In the genomic region with DNA sequence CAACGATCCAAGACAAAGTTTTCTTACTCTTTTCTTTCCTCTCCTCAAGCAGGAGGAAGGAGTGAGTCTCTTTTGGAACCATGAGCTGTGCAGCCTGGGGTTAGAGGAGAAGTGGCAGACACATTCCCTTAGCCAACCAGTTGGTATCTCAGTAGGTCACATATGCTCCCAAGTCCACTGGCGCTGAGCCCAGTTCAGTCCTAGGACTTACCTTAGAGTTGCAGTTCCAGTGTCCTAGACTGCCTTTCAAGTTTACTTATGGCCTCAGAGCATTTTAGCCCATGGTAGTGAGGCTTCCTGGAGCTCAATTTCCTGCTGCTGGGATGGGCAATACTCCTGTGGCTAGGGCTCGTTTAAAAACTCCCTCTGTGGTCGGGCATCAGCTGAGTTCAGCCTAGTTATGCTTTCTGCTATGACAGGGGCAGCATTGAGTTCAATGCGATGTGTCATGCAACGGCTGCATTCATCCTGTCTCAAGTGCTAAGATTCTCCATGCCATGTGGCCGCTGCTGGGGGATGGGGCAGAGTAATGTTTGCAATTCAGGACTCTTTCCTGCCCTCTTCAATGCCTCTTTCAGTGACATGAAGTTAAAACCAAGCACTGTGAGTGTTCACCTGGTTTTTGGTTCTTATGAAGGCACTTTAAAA, we compare ENCODE assay signal across 16 cellular contexts.
DNase-seq lines count a peak whose midpoint lies in the region; ATAC-seq and FAIRE-seq lines count a peak whose summit lies in the region.
"Had no signal": no experiment of that assay in that cellular context is flagged by ENCODE, and none has a peak within 500 bp of the region (broad histone marks: within the 10 kb centered on the region; RNA-seq: fewer than 3 reads in every experiment).

No MANE protein-coding gene starts in this region.

- H3K4me3 Mint-ChIP-seq in activated T-cell treated with anti-CD3 and anti-CD28 coated beads, Interleukin-2, amount 50 U/mL, for 24 hours = no peak overlapping the region
- H3K4me3 Mint-ChIP-seq: brain; naive thymus-derived CD8-positive, alpha-beta T cell had no signal

- no peak overlapping the region for H3K27ac Mint-ChIP-seq in activated T-cell treated with anti-CD3 and anti-CD28 coated beads, Interleukin-2, amount 50 U/mL, for 24 hours
- H3K27ac Mint-ChIP-seq: brain; naive thymus-derived CD8-positive, alpha-beta T cell had no signal

- ATAC-seq in Right ventricle myocardium superior (ENCODE audit: poor library complexity) = no peak
- ATAC-seq in left ventricle myocardium superior = no peak
- no peak for ATAC-seq in HG03342 (IDR thresholded peaks at IDR 0.05; ENCODE audit: unreplicated experiment)
- ATAC-seq in GM21528 (IDR thresholded peaks at IDR 0.05; ENCODE audit: low FRiP score, unreplicated experiment) = no peak
- ATAC-seq in GM21360 (IDR thresholded peaks at IDR 0.05; ENCODE audit: unreplicated experiment) = no peak
- ATAC-seq: activated CD4-positive, CD25-positive, alpha-beta regulatory T cell treated with anti-CD3 and anti-CD28 coated beads, Interleukin-2, amount 50 U/mL, for 24 hours; naive thymus-derived CD8-positive, alpha-beta T cell had no signal

- DNase-seq in Right ventricle myocardium superior (peak; percentile 36), left ventricle myocardium superior (no peak), RCC 7860 (ENCODE audit: low spot score) (peak; percentile 85), head of caudate nucleus (peak in 35 of 42 donors; percentile 5 to 63 (median 33))
- no peak for DNase-seq in activated T-cell treated with anti-CD3 and anti-CD28 coated beads, Interleukin-2, amount 50 U/mL, for 24 hours
- DNase-seq: activated naive CD4-positive, alpha-beta T cell; naive thymus-derived CD8-positive, alpha-beta T cell; NCI-H1436; Peyer's patch; retina; T-helper 1 cell had no signal

- intact Hi-C loops in Right ventricle myocardium superior (cut with DNase I) (no loop called here), left ventricle myocardium superior (cut with micrococcal nuclease) (no loop called here), head of caudate nucleus (cut with DNase I) (no loop called here)

- H3K9me3 Mint-ChIP-seq in activated T-cell treated with anti-CD3 and anti-CD28 coated beads, Interleukin-2, amount 50 U/mL, for 24 hours = peaks cover 15% of the 10 kb centered on the region

- no peaks in the 10 kb centered on the region for H3K27me3 Mint-ChIP-seq in activated T-cell treated with anti-CD3 and anti-CD28 coated beads, Interleukin-2, amount 50 U/mL, for 24 hours
- H3K27me3 Mint-ChIP-seq: brain; naive thymus-derived CD8-positive, alpha-beta T cell had no signal

- H3K4me1 Mint-ChIP-seq in activated T-cell treated with anti-CD3 and anti-CD28 coated beads, Interleukin-2, amount 50 U/mL, for 24 hours (ENCODE audit: low read depth) = no peaks in the 10 kb centered on the region
- H3K4me1 Mint-ChIP-seq: naive thymus-derived CD8-positive, alpha-beta T cell had no signal

- no peaks in the 10 kb centered on the region for H3K36me3 Mint-ChIP-seq in activated T-cell treated with anti-CD3 and anti-CD28 coated beads, Interleukin-2, amount 50 U/mL, for 24 hours (ENCODE audit: low read depth)

- no peak for FAIRE-seq in RCC 7860 (lab: Jason Lieb, UNC)

Comparison
In these comparisons a context has a peak if more than half of its experiments do, and no peak if none do; other contexts are left out.
1. DNase-seq: peak in Right ventricle myocardium superior (single experiment), RCC 7860 (single experiment) and head of caudate nucleus (35 of 42); none in left ventricle myocardium superior (single experiment) and activated T-cell treated with anti-CD3 and anti-CD28 coated beads, Interleukin-2, amount 50 U/mL, for 24 hours (single experiment).